ENCODE assay signal across 1 cellular context in genomic region chr1:235631816-235632215, GRCh38.
TF ChIP-seq lines count a peak whose summit lies in the region.

No MANE protein-coding gene starts in this region.

TF ChIP-seq in neural cell, 6 proteins besides CTCF, POLR2A, EP300 and RAD21 (continued from another document):
- no peak for TF ChIP-seq REST (IDR thresholded peaks at IDR 0.05; ENCODE audit: borderline replicate concordance)
- TF ChIP-seq TAF1 (IDR thresholded peaks at IDR 0.05; ENCODE audit: low read depth): no peak
- no peak for TF ChIP-seq EZH2 (IDR thresholded peaks at IDR 0.05; ENCODE audit: borderline replicate concordance, insufficient read depth, low read length, poor library complexity, severe bottlenecking)
